2 cellular contexts compared by ENCODE assay signal in genomic region chr10:95458824-95459223, GRCh38.
TF ChIP-seq lines count a peak whose summit lies in the region.

No MANE protein-coding gene starts in this region.

TF ChIP-seq in GM23338, 12 proteins besides CTCF, POLR2A, EP300 and RAD21 (continued from another document):
- TF ChIP-seq NANOG (IDR thresholded peaks at IDR 0.05; ENCODE audit: borderline replicate concordance) (no peak), EZH2 (IDR thresholded peaks at IDR 0.05; ENCODE audit: low read depth, unreplicated experiment) (no peak), ZNF114 (CRISPR knock-in tag; IDR thresholded peaks at IDR 0.05) (no peak), POLR2AphosphoS5 (IDR thresholded peaks at IDR 0.05; ENCODE audit: low read depth) (no peak), REST (IDR thresholded peaks at IDR 0.05; ENCODE audit: unreplicated experiment) (no peak), ETS1 (IDR thresholded peaks at IDR 0.05) (no peak)
- TF ChIP-seq, protein P1, sequence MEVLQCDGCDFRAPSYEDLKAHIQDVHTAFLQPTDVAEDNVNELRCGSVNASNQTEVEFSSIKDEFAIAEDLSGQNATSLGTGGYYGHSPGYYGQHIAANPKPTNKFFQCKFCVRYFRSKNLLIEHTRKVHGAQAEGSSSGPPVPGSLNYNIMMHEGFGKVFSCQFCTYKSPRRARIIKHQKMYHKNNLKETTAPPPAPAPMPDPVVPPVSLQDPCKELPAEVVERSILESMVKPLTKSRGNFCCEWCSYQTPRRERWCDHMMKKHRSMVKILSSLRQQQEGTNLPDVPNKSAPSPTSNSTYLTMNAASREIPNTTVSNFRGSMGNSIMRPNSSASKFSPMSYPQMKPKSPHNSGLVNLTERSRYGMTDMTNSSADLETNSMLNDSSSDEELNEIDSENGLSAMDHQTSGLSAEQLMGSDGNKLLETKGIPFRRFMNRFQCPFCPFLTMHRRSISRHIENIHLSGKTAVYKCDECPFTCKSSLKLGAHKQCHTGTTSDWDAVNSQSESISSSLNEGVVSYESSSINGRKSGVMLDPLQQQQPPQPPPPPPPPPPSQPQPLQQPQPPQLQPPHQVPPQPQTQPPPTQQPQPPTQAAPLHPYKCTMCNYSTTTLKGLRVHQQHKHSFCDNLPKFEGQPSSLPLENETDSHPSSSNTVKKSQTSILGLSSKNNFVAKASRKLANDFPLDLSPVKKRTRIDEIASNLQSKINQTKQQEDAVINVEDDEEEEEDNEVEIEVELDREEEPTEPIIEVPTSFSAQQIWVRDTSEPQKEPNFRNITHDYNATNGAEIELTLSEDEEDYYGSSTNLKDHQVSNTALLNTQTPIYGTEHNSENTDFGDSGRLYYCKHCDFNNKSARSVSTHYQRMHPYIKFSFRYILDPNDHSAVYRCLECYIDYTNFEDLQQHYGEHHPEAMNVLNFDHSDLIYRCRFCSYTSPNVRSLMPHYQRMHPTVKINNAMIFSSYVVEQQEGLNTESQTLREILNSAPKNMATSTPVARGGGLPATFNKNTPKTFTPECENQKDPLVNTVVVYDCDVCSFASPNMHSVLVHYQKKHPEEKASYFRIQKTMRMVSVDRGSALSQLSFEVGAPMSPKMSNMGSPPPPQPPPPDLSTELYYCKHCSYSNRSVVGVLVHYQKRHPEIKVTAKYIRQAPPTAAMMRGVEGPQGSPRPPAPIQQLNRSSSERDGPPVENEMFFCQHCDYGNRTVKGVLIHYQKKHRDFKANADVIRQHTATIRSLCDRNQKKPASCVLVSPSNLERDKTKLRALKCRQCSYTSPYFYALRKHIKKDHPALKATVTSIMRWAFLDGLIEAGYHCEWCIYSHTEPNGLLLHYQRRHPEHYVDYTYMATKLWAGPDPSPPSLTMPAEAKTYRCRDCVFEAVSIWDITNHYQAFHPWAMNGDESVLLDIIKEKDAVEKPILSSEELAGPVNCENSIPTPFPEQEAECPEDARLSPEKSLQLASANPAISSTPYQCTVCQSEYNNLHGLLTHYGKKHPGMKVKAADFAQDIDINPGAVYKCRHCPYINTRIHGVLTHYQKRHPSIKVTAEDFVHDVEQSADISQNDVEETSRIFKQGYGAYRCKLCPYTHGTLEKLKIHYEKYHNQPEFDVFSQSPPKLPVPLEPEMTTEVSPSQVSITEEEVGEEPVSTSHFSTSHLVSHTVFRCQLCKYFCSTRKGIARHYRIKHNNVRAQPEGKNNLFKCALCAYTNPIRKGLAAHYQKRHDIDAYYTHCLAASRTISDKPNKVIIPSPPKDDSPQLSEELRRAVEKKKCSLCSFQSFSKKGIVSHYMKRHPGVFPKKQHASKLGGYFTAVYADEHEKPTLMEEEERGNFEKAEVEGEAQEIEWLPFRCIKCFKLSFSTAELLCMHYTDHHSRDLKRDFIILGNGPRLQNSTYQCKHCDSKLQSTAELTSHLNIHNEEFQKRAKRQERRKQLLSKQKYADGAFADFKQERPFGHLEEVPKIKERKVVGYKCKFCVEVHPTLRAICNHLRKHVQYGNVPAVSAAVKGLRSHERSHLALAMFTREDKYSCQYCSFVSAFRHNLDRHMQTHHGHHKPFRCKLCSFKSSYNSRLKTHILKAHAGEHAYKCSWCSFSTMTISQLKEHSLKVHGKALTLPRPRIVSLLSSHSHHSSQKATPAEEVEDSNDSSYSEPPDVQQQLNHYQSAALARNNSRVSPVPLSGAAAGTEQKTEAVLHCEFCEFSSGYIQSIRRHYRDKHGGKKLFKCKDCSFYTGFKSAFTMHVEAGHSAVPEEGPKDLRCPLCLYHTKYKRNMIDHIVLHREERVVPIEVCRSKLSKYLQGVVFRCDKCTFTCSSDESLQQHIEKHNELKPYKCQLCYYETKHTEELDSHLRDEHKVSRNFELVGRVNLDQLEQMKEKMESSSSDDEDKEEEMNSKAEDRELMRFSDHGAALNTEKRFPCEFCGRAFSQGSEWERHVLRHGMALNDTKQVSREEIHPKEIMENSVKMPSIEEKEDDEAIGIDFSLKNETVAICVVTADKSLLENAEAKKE (CRISPR knock-in tag; IDR thresholded peaks at IDR 0.05) = no peak

TF ChIP-seq in HepG2, 621 proteins besides CTCF, POLR2A, EP300 and RAD21 (continued from another document):
- TF ChIP-seq GATAD2A (CRISPR knock-in tag; IDR thresholded peaks at IDR 0.05) (0 out of 2 replicates have a peak, but pooled peaks have one; percentile 7), FOXP1 (IDR thresholded peaks at IDR 0.05) (no peak), FOXP1 (CRISPR knock-in tag; IDR thresholded peaks at IDR 0.05) (no peak)
- TF ChIP-seq, protein P2, sequence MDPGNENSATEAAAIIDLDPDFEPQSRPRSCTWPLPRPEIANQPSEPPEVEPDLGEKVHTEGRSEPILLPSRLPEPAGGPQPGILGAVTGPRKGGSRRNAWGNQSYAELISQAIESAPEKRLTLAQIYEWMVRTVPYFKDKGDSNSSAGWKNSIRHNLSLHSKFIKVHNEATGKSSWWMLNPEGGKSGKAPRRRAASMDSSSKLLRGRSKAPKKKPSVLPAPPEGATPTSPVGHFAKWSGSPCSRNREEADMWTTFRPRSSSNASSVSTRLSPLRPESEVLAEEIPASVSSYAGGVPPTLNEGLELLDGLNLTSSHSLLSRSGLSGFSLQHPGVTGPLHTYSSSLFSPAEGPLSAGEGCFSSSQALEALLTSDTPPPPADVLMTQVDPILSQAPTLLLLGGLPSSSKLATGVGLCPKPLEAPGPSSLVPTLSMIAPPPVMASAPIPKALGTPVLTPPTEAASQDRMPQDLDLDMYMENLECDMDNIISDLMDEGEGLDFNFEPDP (CRISPR knock-in tag; conservative IDR thresholded peaks at IDR 0.05) = no peak
